Comparison of ENCODE assay signal across 1 cellular context in the genomic region with DNA sequence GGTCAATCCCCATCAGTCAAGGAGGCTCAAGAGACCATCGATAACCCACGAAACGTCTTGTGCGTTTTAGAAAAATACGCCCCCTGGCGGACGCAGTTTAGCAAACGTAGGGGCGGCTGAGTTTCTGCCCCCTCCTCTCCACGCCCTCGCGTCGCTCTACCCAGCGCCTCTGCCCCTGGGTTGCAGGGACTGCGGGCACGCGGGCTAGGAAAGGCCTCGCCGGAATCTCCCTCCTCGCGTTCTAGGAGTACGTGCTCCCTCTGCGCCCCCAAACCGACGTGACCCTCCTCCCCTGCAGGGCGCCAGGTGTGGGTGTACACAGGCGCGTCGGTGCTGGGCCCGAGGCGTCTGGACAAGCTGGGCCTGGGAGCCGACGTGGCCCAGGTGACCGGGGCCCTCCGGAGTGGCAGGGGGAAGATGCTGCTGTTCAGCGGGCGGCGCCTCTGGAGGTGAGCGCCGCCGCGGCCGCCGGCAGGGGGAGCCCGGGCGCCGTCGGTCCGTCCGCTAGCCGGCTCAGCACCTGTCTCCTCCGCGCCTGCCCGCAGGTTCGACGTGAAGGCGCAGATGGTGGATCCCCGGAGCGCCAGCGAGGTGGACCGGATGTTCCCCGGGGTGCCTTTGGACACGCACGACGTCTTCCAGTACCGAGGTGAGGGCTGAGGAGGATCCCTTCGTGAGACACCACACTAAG.
A peak's percentile ranks its signal among the peaks of the same experiment; 100 is the strongest.
TF ChIP-seq lines count a peak whose summit lies in the region.

No MANE protein-coding gene starts in this region.

TF ChIP-seq in A549, 52 proteins besides CTCF, POLR2A, EP300 and RAD21:
- TF ChIP-seq, protein P1, sequence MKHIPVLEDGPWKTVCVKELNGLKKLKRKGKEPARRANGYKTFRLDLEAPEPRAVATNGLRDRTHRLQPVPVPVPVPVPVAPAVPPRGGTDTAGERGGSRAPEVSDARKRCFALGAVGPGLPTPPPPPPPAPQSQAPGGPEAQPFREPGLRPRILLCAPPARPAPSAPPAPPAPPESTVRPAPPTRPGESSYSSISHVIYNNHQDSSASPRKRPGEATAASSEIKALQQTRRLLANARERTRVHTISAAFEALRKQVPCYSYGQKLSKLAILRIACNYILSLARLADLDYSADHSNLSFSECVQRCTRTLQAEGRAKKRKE (CRISPR knock-in tag; IDR thresholded peaks at IDR 0.05; ENCODE audit: low read depth): no peak
- peak; percentile 66 for TF ChIP-seq SMC3 (IDR thresholded peaks at IDR 0.05)
- TF ChIP-seq, protein P2, sequence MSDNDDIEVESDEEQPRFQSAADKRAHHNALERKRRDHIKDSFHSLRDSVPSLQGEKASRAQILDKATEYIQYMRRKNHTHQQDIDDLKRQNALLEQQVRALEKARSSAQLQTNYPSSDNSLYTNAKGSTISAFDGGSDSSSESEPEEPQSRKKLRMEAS (IDR thresholded peaks at IDR 0.05): peak; percentile 76
- TF ChIP-seq KDM1A (IDR thresholded peaks at IDR 0.05; ENCODE audit: low read depth): 0 out of 2 replicates have a peak, but pooled peaks have one; percentile 28
- TF ChIP-seq TP53 (CRISPR knock-in tag; IDR thresholded peaks at IDR 0.05): no peak
- TF ChIP-seq RNF2 (IDR thresholded peaks at IDR 0.05; ENCODE audit: borderline replicate concordance, low read depth): peak; percentile 51; the same call in 1 of the 2 replicates
- no peak for TF ChIP-seq ZSCAN20 (CRISPR knock-in tag; IDR thresholded peaks at IDR 0.05)
